ENCODE assay signal across 6 cellular contexts in genomic region chr1:237795558-237795957, GRCh38.
"Had no signal": no experiment of that assay in that cellular context is flagged by ENCODE, and none has a peak within 500 bp of the region (broad histone marks: within the 10 kb centered on the region; RNA-seq: fewer than 3 reads in every experiment).

No MANE protein-coding gene starts in this region.

- ATAC-seq: HepG2, K562 had no signal

- DNase-seq: IMR-90, KBM-7, KG1 had no signal

- H3K4me3 ChIP-seq: K562 had no signal

- H3K27ac ChIP-seq: HL-60 had no signal
